8 cellular contexts compared by ENCODE assay signal in genomic region chr17:7015587-7016020, GRCh38. TPM values are rescaled to one million over a fixed set of nuclear protein-coding genes. Genes with fewer than 3 reads are reported as not detected.
DNase-seq lines count a peak whose midpoint lies in the region.

No MANE protein-coding gene starts in this region.

- H3K4me1 ChIP-seq in iPS-20b (ENCODE audit: insufficient read depth, low read length), result peaks cover 7% of the 10 kb centered on the region; the same call in 1 of the 2 replicates

- H3K9me3 Mint-ChIP-seq in activated T-helper 2 cell treated with anti-CD3 and anti-CD28 coated beads, Interferon-gamma antibody, Interleukin-2, Interleukin-4, amounts not matched to agents 10 μg/mL and 5 μg/mL and 100 μg/mL, durations not matched to agents 14 hours and 24 hours and 36 hours, result no peaks in the 10 kb centered on the region

- H3K27ac ChIP-seq in iPS-20b (ENCODE audit: low read length), result no peak overlapping the region
- peak overlapping the region; percentile 89 for H3K27ac ChIP-seq in substantia nigra (ENCODE audit: low read depth, low read length, poor library complexity, severe bottlenecking)

- no peaks in the 10 kb centered on the region for H3K9me3 ChIP-seq in iPS-20b (ENCODE audit: insufficient read depth, low read depth, low read length)

- peak overlapping the region; percentile 98; the same call in 1 of the 2 replicates for H3K9ac ChIP-seq in iPS-20b (ENCODE audit: low read depth, low read length)

- H3K27me3 Mint-ChIP-seq in activated T-helper 2 cell treated with anti-CD3 and anti-CD28 coated beads, Interferon-gamma antibody, Interleukin-2, Interleukin-4, amounts not matched to agents 10 μg/mL and 5 μg/mL and 100 μg/mL, durations not matched to agents 14 hours and 24 hours and 36 hours (ENCODE audit: low read depth), result no peaks in the 10 kb centered on the region

- H3K4me3 Mint-ChIP-seq in activated T-helper 2 cell treated with anti-CD3 and anti-CD28 coated beads, Interferon-gamma antibody, Interleukin-2, Interleukin-4, amounts not matched to agents 10 μg/mL and 5 μg/mL and 100 μg/mL, durations not matched to agents 14 hours and 24 hours and 36 hours (ENCODE audit: low read depth), result peak overlapping the region; percentile 92

- DNase-seq in NCI-H82 (lab: John Stamatoyannopoulos, UW), result peak; percentile 37
- DNase-seq in NCI-H82 treated with DMSO at 0.1 percent for 48 hours (lab: John Stamatoyannopoulos, UW; ENCODE audit: unreplicated experiment), result no peak
- no peak for DNase-seq in activated T-helper 2 cell treated with anti-CD3 and anti-CD28 coated beads, Interferon-gamma antibody, Interleukin-2, Interleukin-4, amounts not matched to agents 10 μg/mL and 5 μg/mL and 100 μg/mL, durations not matched to agents 14 hours and 24 hours and 36 hours (ENCODE audit: low spot score)
- peak in 1 of 49 donors; percentile 31 for DNase-seq in substantia nigra (lab: John Stamatoyannopoulos, UW)
- DNase-seq in NCI-H226, result no peak
- no peak for DNase-seq in NCI-H2029 (lab: John Stamatoyannopoulos, UW)
- DNase-seq in EL, result no peak

- H3K27me3 ChIP-seq in iPS-20b (ENCODE audit: insufficient read depth, low read length), result peaks cover 5% of the 10 kb centered on the region

- peaks cover 40% of the 10 kb centered on the region for H3K36me3 Mint-ChIP-seq in activated T-helper 2 cell treated with anti-CD3 and anti-CD28 coated beads, Interferon-gamma antibody, Interleukin-2, Interleukin-4, amounts not matched to agents 10 μg/mL and 5 μg/mL and 100 μg/mL, durations not matched to agents 14 hours and 24 hours and 36 hours (ENCODE audit: low read depth)

- peaks cover 55% of the 10 kb centered on the region for H3K4me1 Mint-ChIP-seq in activated T-helper 2 cell treated with anti-CD3 and anti-CD28 coated beads, Interferon-gamma antibody, Interleukin-2, Interleukin-4, amounts not matched to agents 10 μg/mL and 5 μg/mL and 100 μg/mL, durations not matched to agents 14 hours and 24 hours and 36 hours (ENCODE audit: low read depth)

- intact Hi-C loops in activated T-helper 2 cell treated with anti-CD3 and anti-CD28 coated beads, Interferon-gamma antibody, Interleukin-2, Interleukin-4, amounts not matched to agents 10 μg/mL and 5 μg/mL and 100 μg/mL, durations not matched to agents 14 hours and 24 hours and 36 hours (cut with micrococcal nuclease), result loop anchor here (1.0 to 2.0 kb wide), 2 partner anchors 8 to 365 kb away; partner anchors contain the start of genes BCL6B, C17orf100 and MED31

- peak overlapping the region; percentile 98 for H3K27ac Mint-ChIP-seq in activated T-helper 2 cell treated with anti-CD3 and anti-CD28 coated beads, Interferon-gamma antibody, Interleukin-2, Interleukin-4, amounts not matched to agents 10 μg/mL and 5 μg/mL and 100 μg/mL, durations not matched to agents 14 hours and 24 hours and 36 hours

- H3K36me3 ChIP-seq in iPS-20b (ENCODE audit: insufficient read depth, low read depth, low read length), result peaks cover 9% of the 10 kb centered on the region

- H3K4me3 ChIP-seq in iPS-20b (ENCODE audit: low read length), result peak overlapping the region; percentile 95; the same call in 1 of the 2 replicates

RNA-seq across cellular contexts. Expression of gene RNASEK, which starts 3.2 kb away (rescaled TPM):
- 150 and 154 TPM in 2 replicates for total RNA-seq in activated T-helper 2 cell treated with anti-CD3 and anti-CD28 coated beads, Interferon-gamma antibody, Interleukin-2, Interleukin-4, amounts not matched to agents 10 μg/mL and 5 μg/mL and 100 μg/mL, durations not matched to agents 14 hours and 24 hours and 36 hours

RNA-seq across cellular contexts. Expression of gene BCL6B, which starts 7.2 kb away (rescaled TPM):
- total RNA-seq in activated T-helper 2 cell treated with anti-CD3 and anti-CD28 coated beads, Interferon-gamma antibody, Interleukin-2, Interleukin-4, amounts not matched to agents 10 μg/mL and 5 μg/mL and 100 μg/mL, durations not matched to agents 14 hours and 24 hours and 36 hours, result 0.80 and 1.0 TPM in 2 replicates

RNA-seq across cellular contexts. Expression of gene ALOX12, which starts 19.8 kb away (rescaled TPM):
- not detected in 2 replicates for total RNA-seq in activated T-helper 2 cell treated with anti-CD3 and anti-CD28 coated beads, Interferon-gamma antibody, Interleukin-2, Interleukin-4, amounts not matched to agents 10 μg/mL and 5 μg/mL and 100 μg/mL, durations not matched to agents 14 hours and 24 hours and 36 hours

RNA-seq across cellular contexts. Expression of gene SLC16A13, which starts 20.2 kb away (rescaled TPM):
- 15.8 and 17.4 TPM in 2 replicates for total RNA-seq in activated T-helper 2 cell treated with anti-CD3 and anti-CD28 coated beads, Interferon-gamma antibody, Interleukin-2, Interleukin-4, amounts not matched to agents 10 μg/mL and 5 μg/mL and 100 μg/mL, durations not matched to agents 14 hours and 24 hours and 36 hours

RNA-seq across cellular contexts. Expression of gene SLC16A11, which starts 28.3 kb away (rescaled TPM):
- total RNA-seq in activated T-helper 2 cell treated with anti-CD3 and anti-CD28 coated beads, Interferon-gamma antibody, Interleukin-2, Interleukin-4, amounts not matched to agents 10 μg/mL and 5 μg/mL and 100 μg/mL, durations not matched to agents 14 hours and 24 hours and 36 hours, result 0.37 and 0.46 TPM in 2 replicates
